Comparison of ENCODE assay signal across 29 cellular contexts in the genomic region with DNA sequence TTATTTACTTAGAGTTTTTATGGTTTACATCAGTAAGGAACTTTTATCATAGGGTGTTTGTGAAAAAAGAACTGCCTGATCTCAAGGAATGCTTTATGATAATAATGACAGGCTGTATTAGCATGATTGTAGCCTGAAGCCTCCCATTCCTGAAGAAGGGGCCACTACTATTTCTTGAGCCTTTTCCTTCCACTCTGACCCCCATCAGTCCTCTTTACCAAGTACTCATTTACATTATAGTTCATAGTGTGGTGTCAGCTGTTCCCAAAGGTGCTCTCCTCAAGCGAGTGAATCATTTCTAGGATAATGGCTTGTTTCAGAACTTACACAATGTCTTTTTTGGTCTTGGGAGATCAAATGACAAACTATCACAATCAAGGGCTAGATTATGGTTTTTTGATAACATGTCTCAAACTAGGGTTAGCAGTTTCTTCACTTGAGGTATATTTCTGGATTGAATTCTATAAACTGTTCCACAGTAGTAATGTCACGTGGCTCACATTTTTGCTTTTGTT.
DNase-seq lines count a peak whose midpoint lies in the region; ATAC-seq and TF ChIP-seq lines count a peak whose summit lies in the region.
"Had no signal": no experiment of that assay in that cellular context is flagged by ENCODE, and none has a peak within 500 bp of the region (broad histone marks: within the 10 kb centered on the region; RNA-seq: fewer than 3 reads in every experiment).

No MANE protein-coding gene starts in this region.

- H4K20me1 ChIP-seq in osteoblast (ENCODE audit: insufficient read depth, low read length) = no peaks in the 10 kb centered on the region

- no peaks in the 10 kb centered on the region for H3K4me1 Mint-ChIP-seq in activated T-helper 1 cell treated with anti-CD3 and anti-CD28 coated beads, Interleukin-12 subunit alpha, Interleukin-12 subunit beta, Interleukin-2, Interleukin-4 antibody, amounts not matched to agents 30 ng/mL and 10 ng/mL and 1 ng/mL, durations not matched to agents 14 hours and 24 hours and 36 hours (ENCODE audit: low read depth)
- H3K4me1 Mint-ChIP-seq: activated B cell treated with CpG ODN at 0.5 μM for 24 hours had no signal

- no peak overlapping the region for H2AFZ ChIP-seq in osteoblast (ENCODE audit: low read length)
- H2AFZ ChIP-seq: PC-9 had no signal

- H3K9me3 ChIP-seq in osteoblast (ENCODE audit: low read depth, low read length) = no peaks in the 10 kb centered on the region
- H3K9me3 ChIP-seq: transverse colon had no signal

- peak; percentile 23 for DNase-seq in NCI-H2171 treated with DMSO at 0.1 percent for 48 hours (lab: John Stamatoyannopoulos, UW)
- DNase-seq in NCI-H2171 (lab: John Stamatoyannopoulos, UW) = no peak
- DNase-seq in NCI-H2227 treated with DMSO at 0.1 percent for 48 hours (lab: John Stamatoyannopoulos, UW) = peak; percentile 52
- peak; percentile 30 for DNase-seq in fibroblast of mammary gland (ENCODE audit: low read depth)
- no peak for DNase-seq in osteoblast (ENCODE audit: insufficient read length, low spot score, missing footprints)
- no peak for DNase-seq in activated T-helper 1 cell treated with anti-CD3 and anti-CD28 coated beads, Interleukin-12 subunit alpha, Interleukin-12 subunit beta, Interleukin-2, Interleukin-4 antibody, amounts not matched to agents 30 ng/mL and 10 ng/mL and 1 ng/mL, durations not matched to agents 14 hours and 24 hours and 36 hours (ENCODE audit: low spot score)
- DNase-seq in activated CD8-positive, alpha-beta memory T cell treated with anti-CD3 and anti-CD28 coated beads for 24 hours = no peak
- DNase-seq: activated B cell treated with CpG ODN at 0.5 μM for 24 hours; activated CD4-positive, alpha-beta T cell treated with anti-CD3 and anti-CD28 coated beads, Interleukin-2, amount 50 U/mL, for 4 hours; activated naive CD4-positive, alpha-beta T cell treated with anti-CD3 and anti-CD28 coated beads, Interleukin-2, amount 50 U/mL, for 16 hours; CD4-positive, CD25-positive, alpha-beta regulatory T cell; EL; GOT3; midbrain; naive thymus-derived CD8-positive, alpha-beta T cell; NCI-H1092 treated with DMSO at 0.1 percent for 48 hours; NCI-H1930; NCI-H524; occipital lobe; PC-9; retina; Right ventricle myocardium superior; T-helper 9 cell; transverse colon had no signal

- H3K27ac Mint-ChIP-seq in activated T-helper 1 cell treated with anti-CD3 and anti-CD28 coated beads, Interleukin-12 subunit alpha, Interleukin-12 subunit beta, Interleukin-2, Interleukin-4 antibody, amounts not matched to agents 30 ng/mL and 10 ng/mL and 1 ng/mL, durations not matched to agents 14 hours and 24 hours and 36 hours = no peak overlapping the region
- H3K27ac Mint-ChIP-seq: activated B cell treated with CpG ODN at 0.5 μM for 24 hours; CD4-positive, CD25-positive, alpha-beta regulatory T cell; naive thymus-derived CD8-positive, alpha-beta T cell had no signal

- H3K9me3 Mint-ChIP-seq in activated T-helper 1 cell treated with anti-CD3 and anti-CD28 coated beads, Interleukin-12 subunit alpha, Interleukin-12 subunit beta, Interleukin-2, Interleukin-4 antibody, amounts not matched to agents 30 ng/mL and 10 ng/mL and 1 ng/mL, durations not matched to agents 14 hours and 24 hours and 36 hours = peaks cover 6% of the 10 kb centered on the region

- no peak for TF ChIP-seq POLR2A in GM18505 (IDR thresholded peaks at IDR 0.05; ENCODE audit: borderline replicate concordance, extremely low read depth, insufficient read depth, insufficient read length)

- TF ChIP-seq CTCF in fibroblast of mammary gland (conservative IDR thresholded peaks at IDR 0.05; ENCODE audit: control insufficient read depth, insufficient read depth, low read depth, low read length) = no peak
- TF ChIP-seq CTCF in osteoblast (IDR thresholded peaks at IDR 0.05; ENCODE audit: extremely low read depth, low read depth, low read length) = no peak

- H3K27ac ChIP-seq in osteoblast (ENCODE audit: low read depth, low read length) = no peak overlapping the region
- H3K27ac ChIP-seq: cardiac muscle cell, PC-9, transverse colon had no signal

- ATAC-seq in GM18505 (IDR thresholded peaks at IDR 0.05; ENCODE audit: unreplicated experiment) = no peak
- ATAC-seq: esophagus mucosa; GM12878; naive thymus-derived CD8-positive, alpha-beta T cell had no signal

- no peak overlapping the region for H3K4me3 ChIP-seq in fibroblast of mammary gland (ENCODE audit: control insufficient read depth, low read depth, low read length)
- no peak overlapping the region for H3K4me3 ChIP-seq in osteoblast (ENCODE audit: insufficient read depth, low read length)
- H3K4me3 ChIP-seq: cardiac muscle cell, GM12878, PC-9, smooth muscle cell, transverse colon had no signal

- H3K27me3 Mint-ChIP-seq in activated T-helper 1 cell treated with anti-CD3 and anti-CD28 coated beads, Interleukin-12 subunit alpha, Interleukin-12 subunit beta, Interleukin-2, Interleukin-4 antibody, amounts not matched to agents 30 ng/mL and 10 ng/mL and 1 ng/mL, durations not matched to agents 14 hours and 24 hours and 36 hours (ENCODE audit: insufficient read depth) = no peaks in the 10 kb centered on the region
- H3K27me3 Mint-ChIP-seq: activated B cell treated with CpG ODN at 0.5 μM for 24 hours; CD4-positive, CD25-positive, alpha-beta regulatory T cell; naive thymus-derived CD8-positive, alpha-beta T cell had no signal

- H3K4me1 ChIP-seq in osteoblast (ENCODE audit: insufficient read depth, low read length) = peaks cover 6% of the 10 kb centered on the region
- H3K4me1 ChIP-seq: transverse colon had no signal

- no peaks in the 10 kb centered on the region for H3K36me3 ChIP-seq in osteoblast (ENCODE audit: insufficient read depth, low read length)
- H3K36me3 ChIP-seq: cardiac muscle cell, transverse colon had no signal

- H3K27me3 ChIP-seq in osteoblast (ENCODE audit: insufficient read depth, low read length) = no peaks in the 10 kb centered on the region
- H3K27me3 ChIP-seq: cardiac muscle cell, transverse colon had no signal

- peak overlapping the region; percentile 2 for H3K4me2 ChIP-seq in osteoblast (ENCODE audit: insufficient read depth, low read length)
- H3K4me2 ChIP-seq: PC-9, smooth muscle cell had no signal

- H3K36me3 Mint-ChIP-seq in activated T-helper 1 cell treated with anti-CD3 and anti-CD28 coated beads, Interleukin-12 subunit alpha, Interleukin-12 subunit beta, Interleukin-2, Interleukin-4 antibody, amounts not matched to agents 30 ng/mL and 10 ng/mL and 1 ng/mL, durations not matched to agents 14 hours and 24 hours and 36 hours (ENCODE audit: low read depth) = peaks cover 10% of the 10 kb centered on the region

- intact Hi-C loops in activated T-helper 1 cell treated with anti-CD3 and anti-CD28 coated beads, Interleukin-12 subunit alpha, Interleukin-12 subunit beta, Interleukin-2, Interleukin-4 antibody, amounts not matched to agents 30 ng/mL and 10 ng/mL and 1 ng/mL, durations not matched to agents 14 hours and 24 hours and 36 hours (cut with micrococcal nuclease) = no loop called here

- H3K4me3 Mint-ChIP-seq in activated T-helper 1 cell treated with anti-CD3 and anti-CD28 coated beads, Interleukin-12 subunit alpha, Interleukin-12 subunit beta, Interleukin-2, Interleukin-4 antibody, amounts not matched to agents 30 ng/mL and 10 ng/mL and 1 ng/mL, durations not matched to agents 14 hours and 24 hours and 36 hours = no peak overlapping the region
- H3K4me3 Mint-ChIP-seq: activated B cell treated with CpG ODN at 0.5 μM for 24 hours; CD4-positive, CD25-positive, alpha-beta regulatory T cell; naive thymus-derived CD8-positive, alpha-beta T cell had no signal

- H3K79me2 ChIP-seq in osteoblast (ENCODE audit: insufficient read depth, low read length) = no peaks in the 10 kb centered on the region

Comparison
In these comparisons a context has a peak if more than half of its experiments do, and no peak if none do; other contexts are left out.
1. DNase-seq: peak in NCI-H2171 treated with DMSO at 0.1 percent for 48 hours (single experiment), NCI-H2227 treated with DMSO at 0.1 percent for 48 hours (single experiment) and fibroblast of mammary gland (single experiment); none in NCI-H2171 (single experiment), osteoblast (single experiment), activated T-helper 1 cell treated with anti-CD3 and anti-CD28 coated beads, Interleukin-12 subunit alpha, Interleukin-12 subunit beta, Interleukin-2, Interleukin-4 antibody, amounts not matched to agents 30 ng/mL and 10 ng/mL and 1 ng/mL, durations not matched to agents 14 hours and 24 hours and 36 hours (single experiment) and activated CD8-positive, alpha-beta memory T cell treated with anti-CD3 and anti-CD28 coated beads for 24 hours (single experiment).